Comparison of ENCODE assay signal across 13 cellular contexts in the genomic region with DNA sequence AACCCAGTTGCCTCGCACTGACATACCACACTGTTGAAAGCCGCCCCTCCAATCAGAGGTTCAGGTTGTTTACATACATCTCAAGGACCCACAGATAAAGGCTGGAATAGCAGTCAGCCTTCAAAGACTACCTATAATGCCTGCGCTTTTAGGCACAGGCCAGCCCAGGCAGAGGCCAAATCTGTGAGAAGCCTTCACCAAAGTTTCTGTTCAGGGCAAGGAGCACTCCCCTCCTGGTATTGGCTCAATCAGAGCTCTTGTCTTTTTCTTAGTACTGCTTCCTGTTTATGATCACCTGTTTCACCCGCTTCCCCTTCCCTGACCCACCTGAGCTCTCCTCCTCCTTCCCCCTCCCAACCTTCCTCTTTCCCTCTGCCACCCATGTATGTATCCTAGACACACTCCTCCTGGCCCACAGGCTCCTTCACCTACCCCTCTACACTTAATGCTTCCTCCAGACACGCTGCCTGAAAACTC. TPM values are rescaled to one million over a fixed set of nuclear protein-coding genes. Genes with fewer than 3 reads are reported as not detected.
DNase-seq lines count a peak whose midpoint lies in the region; ATAC-seq and TF ChIP-seq lines count a peak whose summit lies in the region.
"Had no signal": no experiment of that assay in that cellular context is flagged by ENCODE, and none has a peak within 500 bp of the region (broad histone marks: within the 10 kb centered on the region; RNA-seq: fewer than 3 reads in every experiment).

No MANE protein-coding gene starts in this region.

- ATAC-seq in activated CD4-positive, CD25-positive, alpha-beta regulatory T cell treated with anti-CD3 and anti-CD28 coated beads, Interleukin-2, amount 50 U/mL, for 24 hours, result peak; percentile 58 to 59
- ATAC-seq: foreskin keratinocyte had no signal

- TF ChIP-seq CTCF in OCI-LY1 (IDR thresholded peaks at IDR 0.05; ENCODE audit: low read length) (no peak), nephron progenitor cell (IDR thresholded peaks at IDR 0.05) (no peak), osteocyte (IDR thresholded peaks at IDR 0.05) (no peak)

- H3K79me2 ChIP-seq in OCI-LY1 (ENCODE audit: insufficient read depth, low read length), result no peaks in the 10 kb centered on the region

- H3K4me1 Mint-ChIP-seq in nephron progenitor cell, result peaks cover 18% of the 10 kb centered on the region
- no peaks in the 10 kb centered on the region for H3K4me1 Mint-ChIP-seq in osteocyte (ENCODE audit: unreplicated experiment)

- no peaks in the 10 kb centered on the region for H3F3A ChIP-seq in OCI-LY1 (ENCODE audit: insufficient read depth, low read length)

- H3K9me3 ChIP-seq in OCI-LY1 (ENCODE audit: low read length), result no peaks in the 10 kb centered on the region

- H3K9ac ChIP-seq in OCI-LY1 (ENCODE audit: low read length), result no peak overlapping the region

- H3K36me3 Mint-ChIP-seq in nephron progenitor cell (ENCODE audit: low read depth) (peaks cover 9% of the 10 kb centered on the region), osteocyte (ENCODE audit: unreplicated experiment) (peaks cover 8% of the 10 kb centered on the region)

- H3K4me2 ChIP-seq in OCI-LY1 (ENCODE audit: low read length), result no peak overlapping the region; the same call in 1 of the 2 replicates

- no peak overlapping the region for H2AFZ ChIP-seq in OCI-LY1 (ENCODE audit: low read length)

- H3K4me1 ChIP-seq in OCI-LY1 (ENCODE audit: insufficient read depth, low read length, severe bottlenecking), result peaks cover 10% of the 10 kb centered on the region

- DNase-seq in activated CD4-positive, CD25-positive, alpha-beta regulatory T cell treated with anti-CD3 and anti-CD28 coated beads, Interleukin-2, amount 50 U/mL, for 72 hours, result no peak
- DNase-seq in central memory CD4-positive, alpha-beta T cell, result peak; percentile 23
- DNase-seq in nephron progenitor cell (no peak), osteocyte (ENCODE audit: extremely low spot score, unreplicated experiment) (no peak), NCI-H446 (lab: John Stamatoyannopoulos, UW) (no peak), GF-D8 (lab: John Stamatoyannopoulos, UW) (no peak)
- DNase-seq: foreskin keratinocyte; HFFc6; NCI-H1092 treated with DMSO at 0.1 percent for 48 hours; SHP77 treated with DMSO at 0.1 percent for 48 hours; stimulated activated CD4-positive, alpha-beta T cell treated with anti-CD3 and anti-CD28 coated beads, Interleukin-12 subunit alpha, Interleukin-12 subunit beta, amount 100 ng/mL, for 4 hours had no signal

- no peak overlapping the region for H3K4me3 ChIP-seq in OCI-LY1 (ENCODE audit: low read depth, low read length, poor library complexity, severe bottlenecking)

- H3K9me3 Mint-ChIP-seq in nephron progenitor cell (no peaks in the 10 kb centered on the region), osteocyte (ENCODE audit: unreplicated experiment) (no peaks in the 10 kb centered on the region)
- H3K9me3 Mint-ChIP-seq: HFFc6 had no signal

- H3K27ac ChIP-seq in OCI-LY1 (ENCODE audit: low read depth, low read length, poor library complexity, severe bottlenecking), result peak overlapping the region; percentile 43
- H3K27ac ChIP-seq: foreskin keratinocyte had no signal

- no peaks in the 10 kb centered on the region for H3K27me3 ChIP-seq in OCI-LY1 (ENCODE audit: insufficient read depth, low read length)
- H3K27me3 ChIP-seq: foreskin keratinocyte had no signal

- H3K36me3 ChIP-seq in OCI-LY1 (ENCODE audit: insufficient read depth, low read length), result no peaks in the 10 kb centered on the region

- no peaks in the 10 kb centered on the region for H3K27me3 Mint-ChIP-seq in nephron progenitor cell (ENCODE audit: low read depth, poor library complexity)
- no peaks in the 10 kb centered on the region for H3K27me3 Mint-ChIP-seq in osteocyte (ENCODE audit: unreplicated experiment)

- no peaks in the 10 kb centered on the region for H4K20me1 ChIP-seq in OCI-LY1 (ENCODE audit: insufficient read depth, low read length)

- H3K27ac Mint-ChIP-seq in nephron progenitor cell (peak overlapping the region; percentile 65), osteocyte (ENCODE audit: unreplicated experiment) (no peak overlapping the region)
- H3K27ac Mint-ChIP-seq: HFFc6 had no signal

- H3K9me2 ChIP-seq in OCI-LY1 (ENCODE audit: low read depth, low read length), result no peaks in the 10 kb centered on the region

- H3K4me3 Mint-ChIP-seq in nephron progenitor cell (no peak overlapping the region), osteocyte (ENCODE audit: unreplicated experiment) (no peak overlapping the region)
- H3K4me3 Mint-ChIP-seq: HFFc6 had no signal

RNA-seq across cellular contexts. Expression of gene DUSP16, which starts 34.8 kb away (rescaled TPM):
- total RNA-seq in osteocyte, result 9.6 and 10.3 TPM in 2 replicates
